22 cellular contexts compared by ENCODE assay signal in genomic region chr1:51439053-51439452, GRCh38.
"Had no signal": no experiment of that assay in that cellular context is flagged by ENCODE, and none has a peak within 500 bp of the region (broad histone marks: within the 10 kb centered on the region; RNA-seq: fewer than 3 reads in every experiment).

No MANE protein-coding gene starts in this region.

- H3K4me3 ChIP-seq: right atrium auricular region, skin epidermis, tibial artery, uterus had no signal

- ATAC-seq: activated T-cell treated with anti-CD3 and anti-CD28 coated beads, Interleukin-2, amount 50 U/mL, for 4 hours; foreskin keratinocyte; left ventricle myocardium superior; T-helper 17 cell had no signal

- H3K27me3 ChIP-seq: brain microvascular endothelial cell, foreskin keratinocyte, right atrium auricular region, tibial artery, uterus had no signal

- H3K27ac ChIP-seq: brain microvascular endothelial cell, foreskin keratinocyte, right atrium auricular region, skin epidermis, tibial artery, uterus had no signal

- H3K27ac Mint-ChIP-seq: activated naive CD8-positive, alpha-beta T cell; nephron; progenitor cell of endocrine pancreas; T-helper 17 cell had no signal

- H3K9me3 Mint-ChIP-seq: activated T-cell treated with anti-CD3 and anti-CD28 coated beads, Interleukin-2, amount 50 U/mL, for 4 hours; central memory CD8-positive, alpha-beta T cell; nephron had no signal

- H3K36me3 ChIP-seq: uterus had no signal

- DNase-seq: activated CD4-positive, alpha-beta T cell treated with anti-CD3 and anti-CD28 coated beads, Interleukin-2, amount 50 U/mL, for 48 hours; activated gamma-delta T cell; activated T-cell treated with anti-CD3 and anti-CD28 coated beads, Interleukin-2, amount 50 U/mL, for 4 hours; anterior cingulate cortex; brain microvascular endothelial cell; effector CD8-positive, alpha-beta T cell; foreskin keratinocyte; glutamatergic neuron; hypothalamus; left ventricle myocardium superior; occipital lobe; stimulated activated CD4-positive, alpha-beta T cell treated with anti-CD3 and anti-CD28 coated beads, Interleukin-4, amount 100 ng/mL, for 24 hours; stimulated activated naive CD4-positive, alpha-beta T cell; T-helper 17 cell; tibial artery; uterus had no signal

- H3K4me3 Mint-ChIP-seq: activated naive CD8-positive, alpha-beta T cell; activated T-cell treated with anti-CD3 and anti-CD28 coated beads, Interleukin-2, amount 50 U/mL, for 4 hours; central memory CD8-positive, alpha-beta T cell; nephron; T-helper 17 cell had no signal

- H3K9me3 ChIP-seq: right atrium auricular region, tibial artery, uterus had no signal

- H3K27me3 Mint-ChIP-seq: activated naive CD8-positive, alpha-beta T cell; central memory CD8-positive, alpha-beta T cell; progenitor cell of endocrine pancreas; T-helper 17 cell had no signal

- H3K4me1 Mint-ChIP-seq: nephron had no signal
